8 cellular contexts compared by ENCODE assay signal in genomic region chr6:6942826-6943225, GRCh38.
A peak's percentile ranks its signal among the peaks of the same experiment; 100 is the strongest.
DNase-seq lines count a peak whose midpoint lies in the region; ATAC-seq, FAIRE-seq and TF ChIP-seq lines count a peak whose summit lies in the region.

No MANE protein-coding gene starts in this region.

- no peak for TF ChIP-seq RAD21 in HepG2 (CRISPR knock-in tag; IDR thresholded peaks at IDR 0.05)

- no peaks in the 10 kb centered on the region for H3K9me3 Mint-ChIP-seq in activated naive CD4-positive, alpha-beta T cell treated with anti-CD3 and anti-CD28 coated beads, Interleukin-2, amount 50 U/mL, for 72 hours
- H3K9me3 Mint-ChIP-seq in T-cell, result no peaks in the 10 kb centered on the region

- no peaks in the 10 kb centered on the region for H3K36me3 ChIP-seq in HepG2 (replicated peaks in 1 of 2; ENCODE audit: control insufficient read depth in 1 of 2, insufficient read depth in 2 of 2, low read length in 2 of 2)

- no peaks in the 10 kb centered on the region for H3K79me2 ChIP-seq in HepG2 (ENCODE audit: insufficient read depth, low read length)

- H3K36me3 Mint-ChIP-seq in activated naive CD4-positive, alpha-beta T cell treated with anti-CD3 and anti-CD28 coated beads, Interleukin-2, amount 50 U/mL, for 72 hours, result no peaks in the 10 kb centered on the region
- no peaks in the 10 kb centered on the region for H3K36me3 Mint-ChIP-seq in T-cell

- intact Hi-C loops in HepG2 (cut with micrococcal nuclease; ENCODE audit: unreplicated experiment), result no loop called here

- peaks cover 0 to 8% of the 10 kb centered on the region in 2 experiments; a peak in 1 of 5 replicates for H3K27me3 ChIP-seq in HepG2 (ENCODE audit: control insufficient read depth in 1 of 2, insufficient read depth in 2 of 2, low read length in 2 of 2)

- no peaks in the 10 kb centered on the region for H3K9me3 ChIP-seq in HepG2 (ENCODE audit: low read length)

- peaks cover 5 to 17% (median 11%) of the 10 kb centered on the region in 3 donors for H3K4me1 Mint-ChIP-seq in T-cell

- H3K9ac ChIP-seq in HepG2 (ENCODE audit: insufficient read depth, low read depth, low read length), result no peak overlapping the region

- no peak overlapping the region for H3K27ac ChIP-seq in HepG2 (ENCODE audit: extremely low read length, insufficient read depth, low read length)

- H3K4me3 Mint-ChIP-seq in T-cell, result peak overlapping the region in 2 of 3 donors; percentile 43 to 62

- no peak overlapping the region for H3K4me2 ChIP-seq in HepG2 (ENCODE audit: low read depth, low read length)

- peak overlapping the region; percentile 33 to 73 for H3K27ac Mint-ChIP-seq in activated naive CD4-positive, alpha-beta T cell treated with anti-CD3 and anti-CD28 coated beads, Interleukin-2, amount 50 U/mL, for 72 hours
- peak overlapping the region in 1 of 2 donors; percentile 44 for H3K27ac Mint-ChIP-seq in T-cell

- ATAC-seq in activated naive CD4-positive, alpha-beta T cell treated with anti-CD3 and anti-CD28 coated beads, Interleukin-2, amount 50 U/mL, for 72 hours, result peak in 1 of 2 donors; percentile 70
- peak; percentile 62 for ATAC-seq in HG03571 (IDR thresholded peaks at IDR 0.05; ENCODE audit: unreplicated experiment)
- peak in 1 of 4 experiments; percentile 61 for ATAC-seq in T-cell (replicated peaks in 1 of 4)
- no peak for ATAC-seq in HepG2
- ATAC-seq in HG03280 (IDR thresholded peaks at IDR 0.05; ENCODE audit: unreplicated experiment), result no peak

- no peak for DNase-seq in activated naive CD4-positive, alpha-beta T cell treated with anti-CD3 and anti-CD28 coated beads, Interleukin-2, amount 50 U/mL, for 72 hours (ENCODE audit: low spot score in 2 of 2)
- DNase-seq in activated naive CD4-positive, alpha-beta T cell treated with anti-CD3 and anti-CD28 coated beads, Interleukin-2, amount 50 U/mL, for 16 hours, result no peak
- DNase-seq in T-cell, result peak in 2 of 34 experiments; percentile 7 to 20
- DNase-seq in HepG2 (ENCODE audit: low spot score), result no peak
- DNase-seq in T1000 (lab: John Stamatoyannopoulos, UW), result no peak
- no peak for DNase-seq in T-helper 9 cell

- POLR2A ChIA-PET in T-cell (lab: Charles Lee), result no interaction called here
- POLR2A ChIA-PET in HepG2 (lab: Yijun Ruan, JAX), result no interaction called here

- TF ChIP-seq EP300 in HepG2 (IDR thresholded peaks at IDR 0.05; ENCODE audit: low read depth in 2 of 2, low read length in 2 of 2) (no peak), HepG2 (CRISPR knock-in tag; IDR thresholded peaks at IDR 0.05; ENCODE audit: borderline replicate concordance) (no peak)

- CTCF ChIA-PET in T-cell (lab: Charles Lee), result interaction anchor here in 1 of 2 donors (0.7 kb wide), 1 partner anchor 1525 kb away, joined by 3 read pairs; no protein-coding TSS in a partner anchor
- CTCF ChIA-PET in HepG2 (lab: Yijun Ruan, JAX; ENCODE audit: low intra/inter-chr PET ratio, low total read pairs), result no interaction called here

- 46% methylated on average over 13 of the region's 13 CpGs for WGBS in HepG2 (ENCODE audit: low lambda C conversion rate)

- no peaks in the 10 kb centered on the region for H4K20me1 ChIP-seq in HepG2 (ENCODE audit: insufficient read depth, low read length)

- in situ Hi-C loops in HepG2 (cut with HindIII; ENCODE audit: extremely low pct_ligation_motif_present, low pct_unique_long_range_greater_than_20kb), result no loop called here

- peaks cover 12% of the 10 kb centered on the region for H3K4me1 ChIP-seq in HepG2 (ENCODE audit: insufficient read depth, low read length)

- peak overlapping the region; percentile 28 for H2AFZ ChIP-seq in HepG2 (ENCODE audit: low read length)

- no peak overlapping the region for H3K4me3 ChIP-seq in HepG2 (replicated peaks in 1 of 3; ENCODE audit: insufficient read depth in 1 of 3, low read depth in 2 of 3, low read length in 3 of 3)

- TF ChIP-seq POLR2A in HepG2 (IDR thresholded peaks at IDR 0.05; ENCODE audit: insufficient read depth in 1 of 2, low read depth in 2 of 2, low read length in 2 of 2), result no peak

- H3K27me3 Mint-ChIP-seq in T-cell, result no peaks in the 10 kb centered on the region

- FAIRE-seq in HepG2 (lab: Jason Lieb, UNC), result no peak

- BruUV-seq in HepG2 (replicated peaks; lab: Mats Ljungman, UMichigan), result no TSS peak

- no peak for TF ChIP-seq CTCF in HepG2 (CRISPR knock-in tag; IDR thresholded peaks at IDR 0.05)

TF ChIP-seq in HepG2, 621 proteins besides CTCF, POLR2A, EP300 and RAD21:
- TF ChIP-seq DNMT1 (CRISPR knock-in tag; IDR thresholded peaks at IDR 0.05) (no peak), ATF2 (CRISPR knock-in tag; IDR thresholded peaks at IDR 0.05) (no peak)
